ENCODE assay signal across 1 cellular context in genomic region chr3:71415708-71416108, GRCh38.
TF ChIP-seq lines count a peak whose summit lies in the region.

No MANE protein-coding gene starts in this region.

TF ChIP-seq in HepG2, 621 proteins besides CTCF, POLR2A, EP300 and RAD21 (continued from another document and continues in another):
- TF ChIP-seq ARID5B (CRISPR knock-in tag; IDR thresholded peaks at IDR 0.05) (peak; percentile 64), ZBTB46 (CRISPR knock-in tag; IDR thresholded peaks at IDR 0.05; ENCODE audit: borderline replicate concordance) (no peak), SOX13 (IDR thresholded peaks at IDR 0.05) (peak; percentile 65), SOX13 (CRISPR knock-in tag; conservative IDR thresholded peaks at IDR 0.05 in 1 of 2, IDR thresholded peaks at IDR 0.05 in 1 of 2) (peak in 1 of 2 experiments; percentile 94; a peak in 2 of 4 replicates), KAT2B (IDR thresholded peaks at IDR 0.05; ENCODE audit: borderline replicate concordance, low read depth, low read length) (no peak), ZNF501 (CRISPR knock-in tag; IDR thresholded peaks at IDR 0.05) (no peak), FOXA1 (IDR thresholded peaks at IDR 0.05) (no peak), FOXA1 (CRISPR knock-in tag; IDR thresholded peaks at IDR 0.05) (0 out of 2 replicates have a peak, but pooled peaks have one; percentile 10), ZFX (CRISPR knock-in tag; IDR thresholded peaks at IDR 0.05; ENCODE audit: low read depth) (no peak), ZNF264 (CRISPR knock-in tag; IDR thresholded peaks at IDR 0.05) (no peak), ZNF704 (CRISPR knock-in tag; IDR thresholded peaks at IDR 0.05; ENCODE audit: borderline replicate concordance) (no peak), GATAD2A (CRISPR knock-in tag; IDR thresholded peaks at IDR 0.05) (peak; percentile 43; the same call in 1 of the 2 replicates), PITX1 (CRISPR knock-in tag; IDR thresholded peaks at IDR 0.05) (0 out of 2 replicates have a peak, but pooled peaks have one; percentile 21), RFX3 (CRISPR knock-in tag; IDR thresholded peaks at IDR 0.05) (no peak), LCORL (IDR thresholded peaks at IDR 0.05) (no peak), LCORL (CRISPR knock-in tag; IDR thresholded peaks at IDR 0.05) (peak; percentile 35; the same call in 1 of the 2 replicates), FOXP4 (CRISPR knock-in tag; IDR thresholded peaks at IDR 0.05) (peak; percentile 76), ZNF773 (CRISPR knock-in tag; IDR thresholded peaks at IDR 0.05; ENCODE audit: borderline replicate concordance) (no peak), SOX5 (CRISPR knock-in tag; IDR thresholded peaks at IDR 0.05; ENCODE audit: borderline replicate concordance) (peak; percentile 88), SAFB2 (CRISPR knock-in tag; IDR thresholded peaks at IDR 0.05; ENCODE audit: borderline replicate concordance, low read depth) (no peak), HMG20B (CRISPR knock-in tag; conservative IDR thresholded peaks at IDR 0.05) (0 out of 2 replicates have a peak, but pooled peaks have one; percentile 25), ZNF609 (CRISPR knock-in tag; IDR thresholded peaks at IDR 0.05; ENCODE audit: borderline replicate concordance) (peak; percentile 42; the same call in 1 of the 2 replicates), RCOR2 (CRISPR knock-in tag; IDR thresholded peaks at IDR 0.05) (0 out of 2 replicates have a peak, but pooled peaks have one; percentile 51), RBAK (CRISPR knock-in tag; IDR thresholded peaks at IDR 0.05) (no peak), CREM (IDR thresholded peaks at IDR 0.05) (peak; percentile 84), CREM (CRISPR knock-in tag; IDR thresholded peaks at IDR 0.05) (no peak), NAIF1 (CRISPR knock-in tag; IDR thresholded peaks at IDR 0.05; ENCODE audit: borderline replicate concordance) (no peak), CEBPG (CRISPR knock-in tag; IDR thresholded peaks at IDR 0.05) (peak; percentile 39; the same call in 1 of the 2 replicates), ZC3H13 (CRISPR knock-in tag; IDR thresholded peaks at IDR 0.05) (no peak), CREB1 (IDR thresholded peaks at IDR 0.05) (no peak), CREB1 (CRISPR knock-in tag; IDR thresholded peaks at IDR 0.05) (peak; percentile 54; the same call in 1 of the 2 replicates), ZBTB4 (CRISPR knock-in tag; IDR thresholded peaks at IDR 0.05; ENCODE audit: borderline replicate concordance) (no peak), TARDBP (CRISPR knock-in tag; IDR thresholded peaks at IDR 0.05) (no peak), TEF (CRISPR knock-in tag; IDR thresholded peaks at IDR 0.05) (no peak), ZNF891 (CRISPR knock-in tag; IDR thresholded peaks at IDR 0.05) (no peak), ATF3 (CRISPR knock-in tag; IDR thresholded peaks at IDR 0.05) (no peak), THRA (CRISPR knock-in tag; IDR thresholded peaks at IDR 0.05; ENCODE audit: borderline replicate concordance) (peak; percentile 37; the same call in 1 of the 2 replicates), SAP130 (CRISPR knock-in tag; IDR thresholded peaks at IDR 0.05; ENCODE audit: low read depth) (0 out of 2 replicates have a peak, but pooled peaks have one; percentile 30), ARID2 (CRISPR knock-in tag; IDR thresholded peaks at IDR 0.05; ENCODE audit: borderline replicate concordance) (no peak), MBD4 (IDR thresholded peaks at IDR 0.05; ENCODE audit: borderline replicate concordance, low read length) (0 out of 2 replicates have a peak, but pooled peaks have one; percentile 67), ZNF337 (CRISPR knock-in tag; IDR thresholded peaks at IDR 0.05; ENCODE audit: borderline replicate concordance, low read depth) (no peak)
